Comparison of ENCODE assay signal across 24 cellular contexts in the genomic region with DNA sequence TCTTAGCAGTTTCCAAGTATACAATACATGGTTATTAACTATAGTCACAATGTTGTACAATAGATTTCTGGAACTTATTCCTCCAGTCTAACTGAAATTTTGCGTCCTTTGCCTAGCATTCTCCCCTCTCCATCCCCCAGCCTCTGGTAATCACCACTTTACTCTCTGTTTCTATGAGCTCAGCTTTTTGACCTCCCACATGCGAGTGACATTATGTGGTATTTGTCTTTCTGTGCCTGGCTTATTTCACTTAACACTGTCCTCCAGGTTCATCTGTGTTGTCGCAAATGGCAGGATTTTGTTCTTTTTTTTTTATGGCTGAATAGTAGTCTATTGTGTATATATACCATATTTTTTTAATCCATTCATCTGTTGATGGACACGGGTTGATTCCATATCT.
"Had no signal": no experiment of that assay in that cellular context is flagged by ENCODE, and none has a peak within 500 bp of the region (broad histone marks: within the 10 kb centered on the region; RNA-seq: fewer than 3 reads in every experiment).

No MANE protein-coding gene starts in this region.

- H3K27me3 ChIP-seq: neural progenitor cell, ovary, right lobe of liver, sigmoid colon, stomach, thyroid gland, tibial nerve, upper lobe of left lung, vagina had no signal

- H3K36me3 ChIP-seq: neural progenitor cell, ovary, right lobe of liver, thoracic aorta, upper lobe of left lung, vagina had no signal

- H3K9me3 ChIP-seq: ovary, psoas muscle, right lobe of liver, sigmoid colon, stomach, thoracic aorta, thyroid gland, tibial nerve, upper lobe of left lung, vagina had no signal

- H3K27ac ChIP-seq: neural progenitor cell, ovary, parathyroid adenoma, psoas muscle, right lobe of liver, stomach, thoracic aorta, thyroid gland, tibial nerve, upper lobe of left lung, vagina had no signal

- H3K4me1 ChIP-seq: parathyroid adenoma, psoas muscle, right lobe of liver, tibial nerve, vagina had no signal

- H3K4me3 ChIP-seq: neural progenitor cell, ovary, psoas muscle, right lobe of liver, sigmoid colon, stomach, thoracic aorta, thyroid gland, tibial nerve, upper lobe of left lung, vagina had no signal

- ATAC-seq: natural killer cell; psoas muscle; right lobe of liver; stimulated activated effector memory CD8-positive, alpha-beta T cell treated with anti-CD3 and anti-CD28 coated beads, Interleukin-12 subunit alpha, Interleukin-12 subunit beta, amount 100 ng/mL, for 72 hours; stimulated activated naive B cell treated with anti-CD40 and anti-IgM and Interleukin-4, amounts not matched to agents 10 μg/mL and 1 μg/mL and 100 μg/mL, for 72 hours had no signal

- DNase-seq: natural killer cell; occipital lobe; ovary; posterior cingulate gyrus; psoas muscle; right lobe of liver; sigmoid colon; small intestine; stimulated activated CD4-positive, alpha-beta T cell treated with anti-CD3 and anti-CD28 coated beads, Interleukin-15, amount 100 ng/mL, for 24 hours; stimulated activated CD4-positive, alpha-beta T cell treated with anti-CD3 and anti-CD28 coated beads, Interleukin-2, amount 100 ng/mL, for 24 hours; stimulated activated CD4-positive, alpha-beta T cell treated with anti-CD3 and anti-CD28 coated beads, Interleukin-2, amount 100 ng/mL, for 48 hours; stimulated activated CD4-positive, alpha-beta T cell treated with anti-CD3 and anti-CD28 coated beads, Interleukin-4, amount 100 ng/mL, for 24 hours; stimulated activated naive B cell treated with anti-CD40 and anti-IgM and Interleukin-4, amounts not matched to agents 10 μg/mL and 1 μg/mL and 100 μg/mL, for 72 hours; stimulated activated naive CD4-positive, alpha-beta T cell treated with Interleukin-2 at 50 U/mL for 16 hours; stomach; thyroid gland; trophoblast cell; upper lobe of left lung had no signal
